In genomic region chr9:14320272-14321245, GRCh38 we compare ENCODE assay signal across 9 cellular contexts. TPM values are rescaled to one million over a fixed set of nuclear protein-coding genes. Genes with fewer than 3 reads are reported as not detected.
DNase-seq lines count a peak whose midpoint lies in the region; ATAC-seq lines count a peak whose summit lies in the region.
"Had no signal": no experiment of that assay in that cellular context is flagged by ENCODE, and none has a peak within 500 bp of the region (broad histone marks: within the 10 kb centered on the region; RNA-seq: fewer than 3 reads in every experiment).

No MANE protein-coding gene starts in this region.

- no peak overlapping the region for H2BK12ac ChIP-seq in mesenchymal stem cell (ENCODE audit: low read length in 2 of 2)

- H3K23ac ChIP-seq in mesenchymal stem cell (ENCODE audit: low read length in 2 of 2), result no peak overlapping the region

- peak overlapping the region; percentile 13 for H4K8ac ChIP-seq in mesenchymal stem cell (ENCODE audit: low read length)

- H3K9me3 ChIP-seq in mesenchymal stem cell (ENCODE audit: control insufficient read depth, low read length), result no peaks in the 10 kb centered on the region

- H3K4me1 ChIP-seq in mesenchymal stem cell (ENCODE audit: control insufficient read depth, insufficient read depth, low read depth, low read length), result peaks cover 5% of the 10 kb centered on the region

- no peak overlapping the region for H3K4ac ChIP-seq in mesenchymal stem cell (ENCODE audit: low read depth in 1 of 2, low read length in 2 of 2)

- no peak overlapping the region for H2AFZ ChIP-seq in mesenchymal stem cell (ENCODE audit: low read depth, low read length)

- H3K14ac ChIP-seq in mesenchymal stem cell (ENCODE audit: low read length in 2 of 2), result no peak overlapping the region

- no peak overlapping the region for H3K18ac ChIP-seq in mesenchymal stem cell (ENCODE audit: low read depth in 1 of 2, low read length in 2 of 2)

- H3K36me3 ChIP-seq in mesenchymal stem cell (ENCODE audit: control insufficient read depth in 1 of 2, insufficient read depth in 2 of 2, low read depth in 1 of 2, low read length in 2 of 2), result no peaks in the 10 kb centered on the region

- H3K27ac ChIP-seq in caudate nucleus (ENCODE audit: low read depth, low read length) (peak overlapping the region; percentile 88), mesenchymal stem cell (ENCODE audit: low read length, poor library complexity, severe bottlenecking) (no peak overlapping the region)

- no peak overlapping the region for H2BK5ac ChIP-seq in mesenchymal stem cell (ENCODE audit: low read depth, low read length, poor library complexity, severe bottlenecking)

- peak overlapping the region in 1 of 2 experiments; percentile 83 for H3K4me3 ChIP-seq in mesenchymal stem cell (ENCODE audit: insufficient read depth in 1 of 2, low read depth in 1 of 2, low read length in 2 of 2)

- H2AK5ac ChIP-seq in mesenchymal stem cell (ENCODE audit: low read length, severe bottlenecking), result no peak overlapping the region

- DNase-seq in NCI-H146 (lab: John Stamatoyannopoulos, UW) (peak; percentile 41), NCI-H146 treated with DMSO at 0.1 percent for 48 hours (lab: John Stamatoyannopoulos, UW; ENCODE audit: unreplicated experiment) (no peak), NCI-H345 (lab: John Stamatoyannopoulos, UW) (peak; percentile 65), caudate nucleus (lab: John Stamatoyannopoulos, UW) (peak in 29 of 61 donors; percentile 10 to 70 (median 36)), mesenchymal stem cell (peak; percentile 90), SW 1271 (lab: John Stamatoyannopoulos, UW) (no peak)
- DNase-seq: DND-41 had no signal

- H3K79me1 ChIP-seq in mesenchymal stem cell (replicated peaks; ENCODE audit: low read length, poor library complexity, severe bottlenecking), result peaks cover 2% of the 10 kb centered on the region

- no peak overlapping the region for H4K91ac ChIP-seq in mesenchymal stem cell (ENCODE audit: low read length)

- peak overlapping the region; percentile 90 for H3K9ac ChIP-seq in mesenchymal stem cell (ENCODE audit: low read length)

- peak overlapping the region; percentile 61 for H2BK120ac ChIP-seq in mesenchymal stem cell (ENCODE audit: low read depth, low read length)

- H3K4me2 ChIP-seq in mesenchymal stem cell (ENCODE audit: low read length, poor library complexity, severe bottlenecking), result peak overlapping the region; percentile 59

- WGBS in mesenchymal stem cell, result 4% methylated on average over 13 of the region's 16 CpGs

- no peak for ATAC-seq in GM21381 (IDR thresholded peaks at IDR 0.05; ENCODE audit: unreplicated experiment)
- no peak for ATAC-seq in activated CD4-positive, CD25-positive, alpha-beta regulatory T cell treated with anti-CD3 and anti-CD28 coated beads, Interleukin-2, amount 50 U/mL, for 24 hours

- no peak overlapping the region for H2BK15ac ChIP-seq in mesenchymal stem cell (ENCODE audit: low read depth, poor library complexity, severe bottlenecking)

- H3K27me3 ChIP-seq in mesenchymal stem cell (ENCODE audit: control insufficient read depth in 1 of 2, insufficient read depth in 1 of 2, low read length in 2 of 2), result no peaks in the 10 kb centered on the region

RNA-seq across cellular contexts. Expression of gene NFIB, which starts 6.6 kb away (rescaled TPM):
- polyA plus RNA-seq in mesenchymal stem cell (2013, experiment 1 of 2), result 1.2 TPM
- polyA plus RNA-seq in mesenchymal stem cell (2013, experiment 2 of 2), result 0.78 TPM

Comparison
In these comparisons a context has a peak if more than half of its experiments do, and no peak if none do; other contexts are left out.
1. DNase-seq: peak in NCI-H146 (single experiment), NCI-H345 (single experiment) and mesenchymal stem cell (single experiment); none in NCI-H146 treated with DMSO at 0.1 percent for 48 hours (single experiment) and SW 1271 (0 of 2).